In genomic region chr18:2395427-2396161, GRCh38 we compare ENCODE assay signal across 18 cellular contexts.
DNase-seq lines count a peak whose midpoint lies in the region; ATAC-seq, FAIRE-seq and TF ChIP-seq lines count a peak whose summit lies in the region.
"Had no signal": no experiment of that assay in that cellular context is flagged by ENCODE, and none has a peak within 500 bp of the region (broad histone marks: within the 10 kb centered on the region; RNA-seq: fewer than 3 reads in every experiment).

No MANE protein-coding gene starts in this region.

- 0 out of 3 replicates have a peak, but pooled peaks cover 5% of the 10 kb centered on the region for H3K4me1 ChIP-seq in A549
- H3K4me1 ChIP-seq in prostate gland (replicated peaks): no peaks in the 10 kb centered on the region
- H3K4me1 ChIP-seq: lower lobe of right lung, upper lobe of left lung had no signal

- TF ChIP-seq POLR2A in A549 (IDR thresholded peaks at IDR 0.05; ENCODE audit: low read length) (no peak), prostate gland (IDR thresholded peaks at IDR 0.05) (no peak)

- FAIRE-seq in A549 (lab: Jason Lieb, UNC): no peak
- FAIRE-seq: A204.1 had no signal

- H3K4me3 ChIP-seq in A549 (no peak overlapping the region), prostate gland (no peak overlapping the region)
- H3K4me3 ChIP-seq: cardiac muscle cell, lower lobe of right lung, upper lobe of left lung had no signal

- H3K9me3 ChIP-seq in A549: no peaks in the 10 kb centered on the region
- no peaks in the 10 kb centered on the region for H3K9me3 ChIP-seq in prostate gland
- H3K9me3 ChIP-seq: lower lobe of right lung, upper lobe of left lung had no signal

- ATAC-seq in A549 (no peak), GM19035 (IDR thresholded peaks at IDR 0.05; ENCODE audit: unreplicated experiment) (peak; percentile 52), HG02623 (IDR thresholded peaks at IDR 0.05; ENCODE audit: unreplicated experiment) (peak; percentile 69), HG03439 (IDR thresholded peaks at IDR 0.05; ENCODE audit: unreplicated experiment) (peak; percentile 72)
- ATAC-seq: lower lobe of right lung had no signal

- 32% methylated on average over 3 of the region's 3 CpGs for WGBS in A549 (ENCODE audit: missing lambda C conversion rate)
- 69% methylated on average over 3 of the region's 3 CpGs for WGBS in prostate gland

- no peaks in the 10 kb centered on the region for H3K36me3 ChIP-seq in prostate gland
- H3K36me3 ChIP-seq: cardiac muscle cell, lower lobe of right lung, upper lobe of left lung had no signal

- intact Hi-C loops in prostate gland (cut with DNase I): no loop called here

- no peak for TF ChIP-seq CTCF in A549 (IDR thresholded peaks at IDR 0.05)
- no peak for TF ChIP-seq CTCF in prostate gland (IDR thresholded peaks at IDR 0.05)

- no peaks in the 10 kb centered on the region for H3K27me3 ChIP-seq in prostate gland (replicated peaks; ENCODE audit: insufficient read depth)
- H3K27me3 ChIP-seq: cardiac muscle cell, upper lobe of left lung had no signal

- peak overlapping the region; percentile 34; the same call in 1 of the 3 replicates for H3K4me2 ChIP-seq in A549

- no peak for TF ChIP-seq RAD21 in A549 (conservative IDR thresholded peaks at IDR 0.05 in 1 of 2, IDR thresholded peaks at IDR 0.05 in 1 of 2)

- CTCF ChIA-PET in A549 (lab: Yijun Ruan, JAX): no interaction called here

- POLR2A ChIA-PET in A549 (lab: Yijun Ruan, JAX): no interaction called here

- no peak overlapping the region for H3K27ac ChIP-seq in A549
- H3K27ac ChIP-seq in prostate gland: no peak overlapping the region
- H3K27ac ChIP-seq: cardiac muscle cell, lower lobe of right lung, upper lobe of left lung had no signal

- DNase-seq in A549 (ENCODE audit: low read depth in 1 of 2, low spot score in 1 of 2): no peak
- DNase-seq in prostate gland (ENCODE audit: low spot score): no peak
- no peak for DNase-seq in cortex of kidney (lab: John Stamatoyannopoulos, UW)
- DNase-seq in cerebellar cortex (ENCODE audit: low spot score): no peak
- no peak for DNase-seq in DMS79 treated with DMSO at 0.1 percent for 48 hours (lab: John Stamatoyannopoulos, UW)
- DNase-seq: activated CD4-positive, alpha-beta T cell treated with anti-CD3 and anti-CD28 coated beads, Interleukin-2, amount 50 U/mL, for 1 hour; activated gamma-delta T cell treated with Interleukin-2 at 50 U/mL for 16 hours; lower lobe of right lung; nucleus accumbens; stimulated activated CD4-positive, alpha-beta T cell treated with anti-CD3 and anti-CD28 coated beads, Interleukin-15, amount 100 ng/mL, for 24 hours; stimulated activated CD8-positive, alpha-beta memory T cell treated with anti-CD3 and anti-CD28 coated beads, Interleukin-4, amount 100 ng/mL, for 48 hours; T-helper 1 cell; upper lobe of left lung had no signal

- TF ChIP-seq EP300 in A549 (IDR thresholded peaks at IDR 0.05): no peak

TF ChIP-seq in A549, 52 proteins besides CTCF, POLR2A, EP300 and RAD21:
- no peak for TF ChIP-seq HOXB5 (CRISPR knock-in tag; IDR thresholded peaks at IDR 0.05)
- no peak for TF ChIP-seq HOXA7 (CRISPR knock-in tag; IDR thresholded peaks at IDR 0.05)

Comparison
In these comparisons a context has a peak if more than half of its experiments do, and no peak if none do; other contexts are left out.
1. ATAC-seq: peak in GM19035 (single experiment), HG02623 (single experiment) and HG03439 (single experiment); none in A549 (0 of 2).